In genomic region chr19:1860821-1861598, GRCh38 we compare ENCODE assay signal across 9 cellular contexts. TPM values are rescaled to one million over a fixed set of nuclear protein-coding genes. Genes with fewer than 3 reads are reported as not detected.
A peak's percentile ranks its signal among the peaks of the same experiment; 100 is the strongest.
DNase-seq lines count a peak whose midpoint lies in the region; ATAC-seq and TF ChIP-seq lines count a peak whose summit lies in the region.
"Had no signal": no experiment of that assay in that cellular context is flagged by ENCODE, and none has a peak within 500 bp of the region (broad histone marks: within the 10 kb centered on the region; RNA-seq: fewer than 3 reads in every experiment).

No MANE protein-coding gene starts in this region.

- CTCF ChIA-PET in Panc1 (lab: Charles Lee) = interaction anchor here (0.6 kb wide), 1 partner anchor 64 kb away, joined by 4 read pairs; no protein-coding TSS in a partner anchor

- TF ChIP-seq CTCF in GM12864 (IDR thresholded peaks at IDR 0.05; ENCODE audit: low read depth, low read length, missing control alignments) (no peak), Panc1 (IDR thresholded peaks at IDR 0.05) (no peak), epithelial cell of proximal tubule (conservative IDR thresholded peaks at IDR 0.05; ENCODE audit: low read depth, low read length) (no peak), retinal pigment epithelial cell (conservative IDR thresholded peaks at IDR 0.05; ENCODE audit: low read depth, low read length) (no peak)

- POLR2A ChIA-PET in Panc1 (lab: Charles Lee) = no interaction called here

- in situ Hi-C loops in Panc1 (cut with HindIII; ENCODE audit: low pct_unique_long_range_greater_than_20kb, low sequenced_read_pairs) = no loop called here

- H3K4me1 ChIP-seq in Panc1 (ENCODE audit: control insufficient read depth, insufficient read depth, low read length) = peaks cover 23% of the 10 kb centered on the region

- intact Hi-C loops in Panc1 (cut with micrococcal nuclease; ENCODE audit: unreplicated experiment) = no loop called here

- DNase-seq in GM12864 (ENCODE audit: low read depth) (no peak), Panc1 (ENCODE audit: low read depth, low spot score) (no peak), epithelial cell of proximal tubule (ENCODE audit: low read depth) (no peak), retinal pigment epithelial cell (ENCODE audit: low read depth) (no peak), activated gamma-delta T cell (lab: John Stamatoyannopoulos, UW) (no peak)
- no peak for DNase-seq in stimulated activated naive CD4-positive, alpha-beta T cell treated with Interleukin-2 at 50 U/mL for 16 hours (lab: John Stamatoyannopoulos, UW)
- DNase-seq: SIG-M5 had no signal

- H3K4me3 ChIP-seq in GM12864 (ENCODE audit: low read depth, low read length) (peak overlapping the region; percentile 81), Panc1 (ENCODE audit: low read depth in 2 of 2, low read length in 2 of 2) (peak overlapping the region; percentile 76 to 80), epithelial cell of proximal tubule (ENCODE audit: low read depth, low read length) (peak overlapping the region; percentile 92), retinal pigment epithelial cell (ENCODE audit: low read length) (peak overlapping the region; percentile 76)

- H3K27me3 ChIP-seq in Panc1 (ENCODE audit: control insufficient read depth, insufficient read depth, low read length) = no peaks in the 10 kb centered on the region

- BruUV-seq in Panc1 (replicated peaks; lab: Mats Ljungman, UMichigan) = no TSS peak

- H3K9me3 ChIP-seq in Panc1 (ENCODE audit: control insufficient read depth, insufficient read depth, low read depth, low read length) = no peaks in the 10 kb centered on the region

- peak overlapping the region; percentile 88 for H3K27ac ChIP-seq in Panc1 (ENCODE audit: low read length)

- H3K36me3 ChIP-seq in Panc1 (ENCODE audit: control insufficient read depth, insufficient read depth, low read length) = peaks cover 5% of the 10 kb centered on the region; the same call in 1 of the 2 replicates

- no peak for ATAC-seq in Panc1
- no peak for ATAC-seq in GM18867 (IDR thresholded peaks at IDR 0.05; ENCODE audit: unreplicated experiment)
- ATAC-seq in GM18861 (IDR thresholded peaks at IDR 0.05; ENCODE audit: unreplicated experiment) = no peak

RNA-seq across cellular contexts. Expression of gene KLF16, which starts 2.4 kb away (rescaled TPM):
- total RNA-seq in Panc1 (2021; ENCODE audit: unreplicated experiment) (79.3 TPM), epithelial cell of proximal tubule (28.1 and 28.8 TPM in 2 replicates)
- 74.5 TPM for polyA plus RNA-seq in Panc1 (2012; ENCODE audit: insufficient read length)

RNA-seq across cellular contexts. Expression of gene REXO1, which starts 12.7 kb away (rescaled TPM):
- total RNA-seq in Panc1 (2021; ENCODE audit: unreplicated experiment) (52.1 TPM), epithelial cell of proximal tubule (14.5 and 18.4 TPM in 2 replicates)
- polyA plus RNA-seq in Panc1 (2012; ENCODE audit: insufficient read length) = 66.2 TPM

RNA-seq across cellular contexts. Expression of gene ABHD17A, which starts 24.3 kb away (rescaled TPM):
- total RNA-seq in Panc1 (2021; ENCODE audit: unreplicated experiment) = 57.1 TPM
- polyA plus RNA-seq in Panc1 (2012; ENCODE audit: insufficient read length) = 92.3 TPM
- total RNA-seq in epithelial cell of proximal tubule = 83.4 and 112 TPM in 2 replicates

RNA-seq across cellular contexts. Expression of gene ADAT3, which starts 44.2 kb away (rescaled TPM):
- total RNA-seq in Panc1 (2021; ENCODE audit: unreplicated experiment) (8.9 TPM), epithelial cell of proximal tubule (10.3 and 12.6 TPM in 2 replicates)
- 8.5 TPM for polyA plus RNA-seq in Panc1 (2012; ENCODE audit: insufficient read length)

RNA-seq across cellular contexts. Expression of gene SCAMP4, which starts 44.2 kb away (rescaled TPM):
- total RNA-seq in Panc1 (2021; ENCODE audit: unreplicated experiment) (98.4 TPM), epithelial cell of proximal tubule (108 and 134 TPM in 2 replicates)
- 94.3 TPM for polyA plus RNA-seq in Panc1 (2012; ENCODE audit: insufficient read length)
